ENCODE assay signal across 7 cellular contexts in the genomic region with DNA sequence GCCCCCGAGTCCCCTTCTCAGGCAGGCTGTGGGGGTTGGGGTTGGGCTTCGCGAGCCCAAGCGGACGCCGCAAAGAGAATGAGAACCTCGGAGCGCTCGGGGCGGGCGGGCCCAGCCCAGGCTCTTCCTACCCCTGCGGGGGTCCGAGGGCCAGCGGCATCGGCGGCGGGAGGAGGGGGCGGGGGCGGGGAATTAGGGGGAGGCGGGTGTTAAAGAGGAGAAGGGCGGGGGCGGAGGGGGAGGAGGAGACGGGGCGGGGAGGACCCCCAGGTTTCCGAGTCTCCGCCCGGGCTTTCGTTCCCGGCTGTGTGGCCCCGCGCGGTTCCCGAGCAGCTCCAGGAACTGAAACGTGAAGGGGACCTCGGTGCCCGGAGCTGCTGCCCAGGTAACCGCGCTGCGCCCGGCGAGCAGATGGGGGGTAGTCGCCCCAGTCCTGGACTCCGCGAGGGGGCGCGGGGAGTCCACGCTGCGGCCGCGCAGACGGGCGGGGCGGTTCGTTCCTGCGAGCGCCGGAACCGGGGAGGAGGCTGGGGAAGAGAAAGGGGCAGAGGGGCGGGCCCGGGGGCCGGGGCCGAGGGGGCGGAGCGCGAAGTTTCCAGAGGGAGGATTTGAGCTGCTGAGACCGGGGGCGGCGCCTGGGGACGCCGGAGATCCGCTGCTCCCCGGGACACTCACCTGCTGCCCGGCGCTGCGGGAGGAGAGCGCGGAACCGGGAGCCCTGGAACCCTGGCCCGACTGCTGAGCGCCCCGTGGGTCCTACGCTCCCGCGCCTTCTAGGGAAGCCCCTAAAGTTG.
DNase-seq lines count a peak whose midpoint lies in the region; ATAC-seq and TF ChIP-seq lines count a peak whose summit lies in the region.

No MANE protein-coding gene starts in this region.

- POLR2A ChIA-PET in HEK293T (lab: Yijun Ruan, JAX): interaction anchor here (1.2 kb wide), 2 partner anchors 11 to 37 kb away, joined by 3 to 6 read pairs; no protein-coding TSS in a partner anchor

- H3K4me3 ChIP-seq in astrocyte of the spinal cord (ENCODE audit: low read depth, low read length): peak overlapping the region; percentile 43

- CTCF ChIA-PET in HEK293T (lab: Yijun Ruan, JAX): no interaction called here

- no peak for ATAC-seq in HG02852 (IDR thresholded peaks at IDR 0.05; ENCODE audit: unreplicated experiment)
- no peak for ATAC-seq in HG03175 (IDR thresholded peaks at IDR 0.05; ENCODE audit: unreplicated experiment)

- peak; percentile 19 for TF ChIP-seq CTCF in astrocyte of the spinal cord (IDR thresholded peaks at IDR 0.05; ENCODE audit: low read depth, low read length)

- DNase-seq in HEK293T (ENCODE audit: extremely low spot score): peak; percentile 68
- DNase-seq in NCI-H748 treated with DMSO at 0.1 percent for 48 hours (lab: John Stamatoyannopoulos, UW): peak; percentile 97
- DNase-seq in astrocyte of the spinal cord (ENCODE audit: low read depth, low spot score): peak; percentile 20
- peak; percentile 56 for DNase-seq in kidney tubule cell (ENCODE audit: low spot score)
- DNase-seq in stimulated activated CD8-positive, alpha-beta memory T cell treated with anti-CD3 and anti-CD28 coated beads, Interleukin-2, amount 100 ng/mL, for 48 hours (ENCODE audit: low read depth in 2 of 2): peak; percentile 42 to 47

- in situ Hi-C loops in astrocyte of the spinal cord (cut with HindIII; ENCODE audit: low sequenced_read_pairs): no loop called here

TF ChIP-seq in HEK293T, 16 proteins besides CTCF, POLR2A, EP300 and RAD21:
- no peak for TF ChIP-seq TARDBP (IDR thresholded peaks at IDR 0.05)
- no peak for TF ChIP-seq FOXM1 (IDR thresholded peaks at IDR 0.05; ENCODE audit: borderline replicate concordance)
- TF ChIP-seq HDGF (IDR thresholded peaks at IDR 0.05; ENCODE audit: borderline replicate concordance): no peak
- no peak for TF ChIP-seq CTBP1 (IDR thresholded peaks at IDR 0.05; ENCODE audit: borderline replicate concordance)
- no peak for TF ChIP-seq NFRKB (IDR thresholded peaks at IDR 0.05)
- no peak for TF ChIP-seq FOXA1 (IDR thresholded peaks at IDR 0.05)
- no peak for TF ChIP-seq ZNF384 (IDR thresholded peaks at IDR 0.05)
- TF ChIP-seq ELF4 (IDR thresholded peaks at IDR 0.05): no peak
- TF ChIP-seq FOXK2 (IDR thresholded peaks at IDR 0.05): no peak
- no peak for TF ChIP-seq L3MBTL2 (conservative IDR thresholded peaks at IDR 0.05)
- TF ChIP-seq LEF1 (IDR thresholded peaks at IDR 0.05; ENCODE audit: borderline replicate concordance): no peak
- no peak for TF ChIP-seq SUZ12 (IDR thresholded peaks at IDR 0.05)
- TF ChIP-seq BHLHE40 (IDR thresholded peaks at IDR 0.05; ENCODE audit: borderline replicate concordance): no peak
- TF ChIP-seq, protein P1, sequence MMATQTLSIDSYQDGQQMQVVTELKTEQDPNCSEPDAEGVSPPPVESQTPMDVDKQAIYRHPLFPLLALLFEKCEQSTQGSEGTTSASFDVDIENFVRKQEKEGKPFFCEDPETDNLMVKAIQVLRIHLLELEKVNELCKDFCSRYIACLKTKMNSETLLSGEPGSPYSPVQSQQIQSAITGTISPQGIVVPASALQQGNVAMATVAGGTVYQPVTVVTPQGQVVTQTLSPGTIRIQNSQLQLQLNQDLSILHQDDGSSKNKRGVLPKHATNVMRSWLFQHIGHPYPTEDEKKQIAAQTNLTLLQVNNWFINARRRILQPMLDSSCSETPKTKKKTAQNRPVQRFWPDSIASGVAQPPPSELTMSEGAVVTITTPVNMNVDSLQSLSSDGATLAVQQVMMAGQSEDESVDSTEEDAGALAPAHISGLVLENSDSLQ (IDR thresholded peaks at IDR 0.05): no peak
- TF ChIP-seq SP1 (IDR thresholded peaks at IDR 0.05): no peak

Comparison
In these comparisons a context has a peak if more than half of its experiments do, and no peak if none do; other contexts are left out.
1. DNase-seq: peak in every context shown above with its lines; median percentile 97 in NCI-H748 treated with DMSO at 0.1 percent for 48 hours; 68 in HEK293T; 56 in kidney tubule cell; 44 in stimulated activated CD8-positive, alpha-beta memory T cell treated with anti-CD3 and anti-CD28 coated beads, Interleukin-2, amount 100 ng/mL, for 48 hours; 20 in astrocyte of the spinal cord.